Comparison of ENCODE assay signal across 19 cellular contexts in genomic region chr4:157821814-157822213, GRCh38.
"Had no signal": no experiment of that assay in that cellular context is flagged by ENCODE, and none has a peak within 500 bp of the region (broad histone marks: within the 10 kb centered on the region; RNA-seq: fewer than 3 reads in every experiment).

No MANE protein-coding gene starts in this region.

- H3K27ac ChIP-seq: Peyer's patch, SJCRH30 had no signal

- DNase-seq: KBM-7, MG63, NCI-H1092, NCI-H1417, NCI-H1436 treated with DMSO at 0.1 percent for 48 hours, NCI-H1694 treated with DMSO at 0.1 percent for 48 hours, NCI-H1930, NCI-H2081, NCI-H2171, NCI-H226, NCI-H446, NCI-H510A, NCI-H524 treated with DMSO at 0.1 percent for 48 hours, NCI-H69, NCI-H774, Peyer's patch, SHP77, SJCRH30 had no signal

- H3K36me3 ChIP-seq: MG63, Peyer's patch, SJCRH30 had no signal

- H3K4me3 ChIP-seq: MG63, Peyer's patch, SJCRH30 had no signal

- ATAC-seq: SK-N-SH treated with all-trans-retinoic acid at 6 μM for 48 hours had no signal

- H3K4me1 ChIP-seq: Peyer's patch, SJCRH30 had no signal

- H3K9me3 ChIP-seq: Peyer's patch, SJCRH30 had no signal

- H3K27me3 ChIP-seq: Peyer's patch, SJCRH30 had no signal
